Comparison of ENCODE assay signal across 1 cellular context in the genomic region with DNA sequence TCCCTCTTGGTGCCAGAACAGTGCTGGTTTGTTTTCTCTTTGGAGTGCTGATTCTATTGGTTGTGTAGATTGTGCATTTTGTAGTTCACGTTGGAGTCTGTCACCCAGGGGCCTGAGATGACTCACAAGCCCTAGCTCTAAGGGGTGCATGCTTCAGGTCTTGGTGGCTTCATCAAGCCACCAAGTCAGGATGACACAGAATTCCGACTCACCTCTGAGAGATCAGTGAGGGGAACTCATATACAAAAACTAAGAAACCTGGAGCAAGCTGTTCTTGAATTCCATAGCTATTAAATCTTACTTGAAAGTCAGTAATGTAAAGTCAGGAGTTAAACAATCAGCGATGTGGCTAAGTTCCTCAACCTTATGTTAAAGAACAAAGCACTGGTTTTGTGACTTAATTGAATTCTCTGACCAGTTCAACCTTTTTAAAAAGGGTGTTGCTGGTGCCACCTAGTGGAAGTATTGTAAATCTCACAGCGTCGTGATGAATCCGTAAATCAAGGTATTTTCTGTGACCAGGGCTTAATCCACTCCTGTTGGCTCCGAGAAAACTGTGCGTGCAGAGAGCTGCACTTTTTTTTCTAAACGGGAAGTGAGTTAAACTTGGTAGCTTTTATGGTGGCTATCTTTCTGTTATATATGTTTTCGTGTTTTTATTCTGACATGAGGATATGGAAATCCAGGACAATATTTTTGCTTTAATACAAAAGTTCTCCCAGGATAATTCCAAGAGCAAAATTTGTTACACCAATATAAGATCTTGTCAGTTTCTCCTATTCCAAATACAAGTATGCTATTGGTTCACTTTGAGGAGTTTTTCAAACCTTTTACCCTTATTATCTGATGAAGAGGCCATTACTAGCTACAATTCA.
A peak's percentile ranks its signal among the peaks of the same experiment; 100 is the strongest.
TF ChIP-seq lines count a peak whose summit lies in the region.

No MANE protein-coding gene starts in this region.

TF ChIP-seq in HepG2, 621 proteins besides CTCF, POLR2A, EP300 and RAD21:
- TF ChIP-seq, protein P1, sequence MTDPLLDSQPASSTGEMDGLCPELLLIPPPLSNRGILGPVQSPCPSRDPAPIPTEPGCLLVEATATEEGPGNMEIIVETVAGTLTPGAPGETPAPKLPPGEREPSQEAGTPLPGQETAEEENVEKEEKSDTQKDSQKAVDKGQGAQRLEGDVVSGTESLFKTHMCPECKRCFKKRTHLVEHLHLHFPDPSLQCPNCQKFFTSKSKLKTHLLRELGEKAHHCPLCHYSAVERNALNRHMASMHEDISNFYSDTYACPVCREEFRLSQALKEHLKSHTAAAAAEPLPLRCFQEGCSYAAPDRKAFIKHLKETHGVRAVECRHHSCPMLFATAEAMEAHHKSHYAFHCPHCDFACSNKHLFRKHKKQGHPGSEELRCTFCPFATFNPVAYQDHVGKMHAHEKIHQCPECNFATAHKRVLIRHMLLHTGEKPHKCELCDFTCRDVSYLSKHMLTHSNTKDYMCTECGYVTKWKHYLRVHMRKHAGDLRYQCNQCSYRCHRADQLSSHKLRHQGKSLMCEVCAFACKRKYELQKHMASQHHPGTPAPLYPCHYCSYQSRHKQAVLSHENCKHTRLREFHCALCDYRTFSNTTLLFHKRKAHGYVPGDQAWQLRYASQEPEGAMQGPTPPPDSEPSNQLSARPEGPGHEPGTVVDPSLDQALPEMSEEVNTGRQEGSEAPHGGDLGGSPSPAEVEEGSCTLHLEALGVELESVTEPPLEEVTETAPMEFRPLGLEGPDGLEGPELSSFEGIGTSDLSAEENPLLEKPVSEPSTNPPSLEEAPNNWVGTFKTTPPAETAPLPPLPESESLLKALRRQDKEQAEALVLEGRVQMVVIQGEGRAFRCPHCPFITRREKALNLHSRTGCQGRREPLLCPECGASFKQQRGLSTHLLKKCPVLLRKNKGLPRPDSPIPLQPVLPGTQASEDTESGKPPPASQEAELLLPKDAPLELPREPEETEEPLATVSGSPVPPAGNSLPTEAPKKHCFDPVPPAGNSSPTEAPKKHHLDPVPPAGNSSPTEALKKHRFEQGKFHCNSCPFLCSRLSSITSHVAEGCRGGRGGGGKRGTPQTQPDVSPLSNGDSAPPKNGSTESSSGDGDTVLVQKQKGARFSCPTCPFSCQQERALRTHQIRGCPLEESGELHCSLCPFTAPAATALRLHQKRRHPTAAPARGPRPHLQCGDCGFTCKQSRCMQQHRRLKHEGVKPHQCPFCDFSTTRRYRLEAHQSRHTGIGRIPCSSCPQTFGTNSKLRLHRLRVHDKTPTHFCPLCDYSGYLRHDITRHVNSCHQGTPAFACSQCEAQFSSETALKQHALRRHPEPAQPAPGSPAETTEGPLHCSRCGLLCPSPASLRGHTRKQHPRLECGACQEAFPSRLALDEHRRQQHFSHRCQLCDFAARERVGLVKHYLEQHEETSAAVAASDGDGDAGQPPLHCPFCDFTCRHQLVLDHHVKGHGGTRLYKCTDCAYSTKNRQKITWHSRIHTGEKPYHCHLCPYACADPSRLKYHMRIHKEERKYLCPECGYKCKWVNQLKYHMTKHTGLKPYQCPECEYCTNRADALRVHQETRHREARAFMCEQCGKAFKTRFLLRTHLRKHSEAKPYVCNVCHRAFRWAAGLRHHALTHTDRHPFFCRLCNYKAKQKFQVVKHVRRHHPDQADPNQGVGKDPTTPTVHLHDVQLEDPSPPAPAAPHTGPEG (CRISPR knock-in tag; IDR thresholded peaks at IDR 0.05), result no peak
- peak; percentile 74 for TF ChIP-seq STAG1 (CRISPR knock-in tag; IDR thresholded peaks at IDR 0.05)
- TF ChIP-seq, protein P2, sequence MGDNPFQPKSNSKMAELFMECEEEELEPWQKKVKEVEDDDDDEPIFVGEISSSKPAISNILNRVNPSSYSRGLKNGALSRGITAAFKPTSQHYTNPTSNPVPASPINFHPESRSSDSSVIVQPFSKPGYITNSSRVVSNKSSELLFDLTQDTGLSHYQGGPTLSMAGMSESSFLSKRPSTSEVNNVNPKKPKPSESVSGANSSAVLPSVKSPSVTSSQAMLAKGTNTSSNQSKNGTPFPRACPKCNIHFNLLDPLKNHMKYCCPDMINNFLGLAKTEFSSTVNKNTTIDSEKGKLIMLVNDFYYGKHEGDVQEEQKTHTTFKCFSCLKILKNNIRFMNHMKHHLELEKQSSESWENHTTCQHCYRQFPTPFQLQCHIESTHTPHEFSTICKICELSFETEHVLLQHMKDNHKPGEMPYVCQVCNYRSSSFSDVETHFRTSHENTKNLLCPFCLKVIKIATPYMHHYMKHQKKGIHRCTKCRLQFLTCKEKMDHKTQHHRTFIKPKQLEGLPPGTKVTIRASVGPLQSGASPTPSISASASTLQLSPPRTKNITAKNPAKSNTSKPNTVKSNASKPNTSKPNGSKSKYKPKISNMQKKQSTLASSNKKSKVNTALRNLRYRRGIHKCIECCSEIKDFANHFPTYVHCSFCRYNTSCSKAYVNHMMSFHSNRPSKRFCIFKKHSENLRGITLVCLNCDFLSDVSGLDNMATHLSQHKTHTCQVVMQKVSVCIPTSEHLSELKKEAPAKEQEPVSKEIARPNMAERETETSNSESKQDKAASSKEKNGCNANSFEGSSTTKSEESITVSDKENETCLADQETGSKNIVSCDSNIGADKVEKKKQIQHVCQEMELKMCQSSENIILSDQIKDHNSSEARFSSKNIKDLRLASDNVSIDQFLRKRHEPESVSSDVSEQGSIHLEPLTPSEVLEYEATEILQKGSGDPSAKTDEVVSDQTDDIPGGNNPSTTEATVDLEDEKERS (CRISPR knock-in tag; IDR thresholded peaks at IDR 0.05), result no peak
- TF ChIP-seq SETDB1 (CRISPR knock-in tag; IDR thresholded peaks at IDR 0.05; ENCODE audit: borderline replicate concordance), result no peak
- TF ChIP-seq ZNF792 (CRISPR knock-in tag; IDR thresholded peaks at IDR 0.05), result no peak
- TF ChIP-seq ZNF550 (CRISPR knock-in tag; IDR thresholded peaks at IDR 0.05; ENCODE audit: borderline replicate concordance), result no peak
- TF ChIP-seq ZNF343 (CRISPR knock-in tag; IDR thresholded peaks at IDR 0.05), result no peak
- TF ChIP-seq, protein P3, sequence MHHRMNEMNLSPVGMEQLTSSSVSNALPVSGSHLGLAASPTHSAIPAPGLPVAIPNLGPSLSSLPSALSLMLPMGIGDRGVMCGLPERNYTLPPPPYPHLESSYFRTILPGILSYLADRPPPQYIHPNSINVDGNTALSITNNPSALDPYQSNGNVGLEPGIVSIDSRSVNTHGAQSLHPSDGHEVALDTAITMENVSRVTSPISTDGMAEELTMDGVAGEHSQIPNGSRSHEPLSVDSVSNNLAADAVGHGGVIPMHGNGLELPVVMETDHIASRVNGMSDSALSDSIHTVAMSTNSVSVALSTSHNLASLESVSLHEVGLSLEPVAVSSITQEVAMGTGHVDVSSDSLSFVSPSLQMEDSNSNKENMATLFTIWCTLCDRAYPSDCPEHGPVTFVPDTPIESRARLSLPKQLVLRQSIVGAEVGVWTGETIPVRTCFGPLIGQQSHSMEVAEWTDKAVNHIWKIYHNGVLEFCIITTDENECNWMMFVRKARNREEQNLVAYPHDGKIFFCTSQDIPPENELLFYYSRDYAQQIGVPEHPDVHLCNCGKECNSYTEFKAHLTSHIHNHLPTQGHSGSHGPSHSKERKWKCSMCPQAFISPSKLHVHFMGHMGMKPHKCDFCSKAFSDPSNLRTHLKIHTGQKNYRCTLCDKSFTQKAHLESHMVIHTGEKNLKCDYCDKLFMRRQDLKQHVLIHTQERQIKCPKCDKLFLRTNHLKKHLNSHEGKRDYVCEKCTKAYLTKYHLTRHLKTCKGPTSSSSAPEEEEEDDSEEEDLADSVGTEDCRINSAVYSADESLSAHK (CRISPR knock-in tag; IDR thresholded peaks at IDR 0.05; ENCODE audit: borderline replicate concordance), result no peak
- no peak for TF ChIP-seq ELF3 (CRISPR knock-in tag; IDR thresholded peaks at IDR 0.05)
- TF ChIP-seq KLF16 (CRISPR knock-in tag; IDR thresholded peaks at IDR 0.05), result 0 out of 4 replicates have a peak, but pooled peaks of 1 of the 2 experiments have one; percentile 21
- TF ChIP-seq ZNF446 (CRISPR knock-in tag; IDR thresholded peaks at IDR 0.05), result no peak
- TF ChIP-seq SMC3 (IDR thresholded peaks at IDR 0.05; ENCODE audit: low read length), result peak; percentile 73
